ENCODE assay signal across 9 cellular contexts in genomic region chr5:180815241-180816031, GRCh38. TPM values are rescaled to one million over a fixed set of nuclear protein-coding genes. Genes with fewer than 3 reads are reported as not detected.
DNase-seq lines count a peak whose midpoint lies in the region; ATAC-seq, FAIRE-seq and TF ChIP-seq lines count a peak whose summit lies in the region.
"Had no signal": no experiment of that assay in that cellular context is flagged by ENCODE, and none has a peak within 500 bp of the region (broad histone marks: within the 10 kb centered on the region; RNA-seq: fewer than 3 reads in every experiment).

No MANE protein-coding gene starts in this region.

- H3K4me3 Mint-ChIP-seq in natural killer cell (peak overlapping the region; percentile 65), nephron (peak overlapping the region; percentile 58 to 75 (median 68))
- no peak overlapping the region for H3K4me3 Mint-ChIP-seq in natural killer cell treated with Interleukin-12 subunit alpha and Interleukin-12 subunit beta and Interleukin-15 and Interleukin-18, amount 100 ng/mL, for 72 hours
- H3K4me3 Mint-ChIP-seq in activated CD4-positive, alpha-beta T cell treated with anti-CD3 and anti-CD28 coated beads for 36 hours: no peak overlapping the region

- TF ChIP-seq RAD21 in K562 (CRISPR knock-in tag; conservative IDR thresholded peaks at IDR 0.05 in 1 of 2, IDR thresholded peaks at IDR 0.05 in 1 of 2): no peak

- BruUV-seq in K562 (replicated peaks; lab: Mats Ljungman, UMichigan): no TSS peak

- H3K9me3 Mint-ChIP-seq in natural killer cell: no peaks in the 10 kb centered on the region
- no peaks in the 10 kb centered on the region for H3K9me3 Mint-ChIP-seq in natural killer cell treated with Interleukin-12 subunit alpha and Interleukin-12 subunit beta and Interleukin-15 and Interleukin-18, amount 100 ng/mL, for 72 hours
- no peaks in the 10 kb centered on the region for H3K9me3 Mint-ChIP-seq in nephron
- H3K9me3 Mint-ChIP-seq in activated CD4-positive, alpha-beta T cell treated with anti-CD3 and anti-CD28 coated beads for 36 hours (ENCODE audit: low read depth): no peaks in the 10 kb centered on the region

- no peak for DNase-seq in natural killer cell
- DNase-seq in natural killer cell treated with Interleukin-12 subunit alpha and Interleukin-12 subunit beta and Interleukin-15 and Interleukin-18, amount 100 ng/mL, for 72 hours (ENCODE audit: low spot score): no peak
- no peak for DNase-seq in K562 (ENCODE audit: extremely low read depth in 1 of 4, low spot score in 3 of 4)
- no peak for DNase-seq in left colon
- no peak for DNase-seq in activated CD4-positive, alpha-beta T cell treated with anti-CD3 and anti-CD28 coated beads for 36 hours

- H3K4me1 Mint-ChIP-seq in natural killer cell: peaks cover 14 to 22% of the 10 kb centered on the region in 2 donors
- H3K4me1 Mint-ChIP-seq in natural killer cell treated with Interleukin-12 subunit alpha and Interleukin-12 subunit beta and Interleukin-15 and Interleukin-18, amount 100 ng/mL, for 72 hours (ENCODE audit: low read depth in 2 of 2): peaks cover 18 to 21% of the 10 kb centered on the region in 2 donors
- peaks cover 76% of the 10 kb centered on the region for H3K4me1 Mint-ChIP-seq in nephron
- peaks cover 70% of the 10 kb centered on the region for H3K4me1 Mint-ChIP-seq in activated CD4-positive, alpha-beta T cell treated with anti-CD3 and anti-CD28 coated beads for 36 hours

- H3K27me3 Mint-ChIP-seq in natural killer cell (ENCODE audit: low read depth in 2 of 2): peaks cover 13 to 15% of the 10 kb centered on the region in 2 donors
- H3K27me3 Mint-ChIP-seq in natural killer cell treated with Interleukin-12 subunit alpha and Interleukin-12 subunit beta and Interleukin-15 and Interleukin-18, amount 100 ng/mL, for 72 hours: peaks cover 9 to 23% of the 10 kb centered on the region in 2 donors
- peaks cover 4% of the 10 kb centered on the region for H3K27me3 Mint-ChIP-seq in nephron (ENCODE audit: low read depth)
- no peaks in the 10 kb centered on the region for H3K27me3 Mint-ChIP-seq in activated CD4-positive, alpha-beta T cell treated with anti-CD3 and anti-CD28 coated beads for 36 hours

- intact Hi-C loops in natural killer cell (cut with micrococcal nuclease): no loop called here
- intact Hi-C loops in K562 (cut with micrococcal nuclease): no loop called here
- intact Hi-C loops in left colon (cut with DNase I, micrococcal nuclease): no loop called here
- intact Hi-C loops in activated CD4-positive, alpha-beta T cell treated with anti-CD3 and anti-CD28 coated beads for 36 hours (cut with DNase I, micrococcal nuclease): no loop called here

- TF ChIP-seq CTCF in natural killer cell (IDR thresholded peaks at IDR 0.05) (no peak), K562 (IDR thresholded peaks at IDR 0.05 in 2 of 3, conservative IDR thresholded peaks at IDR 0.05 in 1 of 3; ENCODE audit: insufficient read depth in 2 of 3, low read depth in 1 of 3, low read length in 3 of 3) (no peak), nephron (IDR thresholded peaks at IDR 0.05; ENCODE audit: unreplicated experiment in 3 of 3) (no peak)

- no peaks in the 10 kb centered on the region for H3K9me1 ChIP-seq in K562 (ENCODE audit: control insufficient read depth, insufficient read depth, low read length)

- H3K4me3 ChIP-seq in K562: no peak overlapping the region
- H3K4me3 ChIP-seq: BLaER1 had no signal

- no peaks in the 10 kb centered on the region for H4K20me1 ChIP-seq in K562 (replicated peaks; ENCODE audit: control insufficient read depth, insufficient read depth, low read length)
- H4K20me1 ChIP-seq: BLaER1 had no signal

- in situ Hi-C loops in K562 (cut with MboI): no loop called here

- H3K27ac Mint-ChIP-seq in natural killer cell (peak overlapping the region in 1 of 2 donors; percentile 39), nephron (peak overlapping the region; percentile 90 to 93 (median 91))
- peak overlapping the region in 1 of 2 donors; percentile 5 for H3K27ac Mint-ChIP-seq in natural killer cell treated with Interleukin-12 subunit alpha and Interleukin-12 subunit beta and Interleukin-15 and Interleukin-18, amount 100 ng/mL, for 72 hours
- no peak overlapping the region for H3K27ac Mint-ChIP-seq in activated CD4-positive, alpha-beta T cell treated with anti-CD3 and anti-CD28 coated beads for 36 hours

- TF ChIP-seq EP300 in K562 (IDR thresholded peaks at IDR 0.05; ENCODE audit: low read length): no peak

- no peaks in the 10 kb centered on the region for H3K36me3 Mint-ChIP-seq in natural killer cell
- no peaks in the 10 kb centered on the region for H3K36me3 Mint-ChIP-seq in natural killer cell treated with Interleukin-12 subunit alpha and Interleukin-12 subunit beta and Interleukin-15 and Interleukin-18, amount 100 ng/mL, for 72 hours
- H3K36me3 Mint-ChIP-seq in nephron (ENCODE audit: low read depth): no peaks in the 10 kb centered on the region
- H3K36me3 Mint-ChIP-seq in activated CD4-positive, alpha-beta T cell treated with anti-CD3 and anti-CD28 coated beads for 36 hours (ENCODE audit: low read depth): no peaks in the 10 kb centered on the region

- TF ChIP-seq POLR2A in K562 (conservative IDR thresholded peaks at IDR 0.05): no peak

- peak overlapping the region; percentile 95 for H2AFZ ChIP-seq in K562 (ENCODE audit: low read depth, low read length)

- H3K4me1 ChIP-seq in K562 (replicated peaks in 1 of 2; ENCODE audit: control insufficient read depth in 2 of 2, insufficient read depth in 2 of 2, low read length in 2 of 2): peaks cover 36 to 50% of the 10 kb centered on the region in 2 experiments

- H3K4me2 ChIP-seq in K562 (ENCODE audit: insufficient read depth, low read length): peak overlapping the region; percentile 50

- FAIRE-seq in K562 (lab: Jason Lieb, UNC): no peak

- POLR2A ChIA-PET in K562 (lab: Yijun Ruan, JAX): interaction anchor here (1.1 to 3.2 kb wide), 2 partner anchors 11 to 15 kb away, joined by 3 to 14 read pairs; no protein-coding TSS in a partner anchor
- POLR2A ChIA-PET in activated CD4-positive, alpha-beta T cell treated with anti-CD3 and anti-CD28 coated beads for 36 hours (lab: Charles Lee): interaction anchor here (1.2 kb wide), 1 partner anchor 14 kb away, joined by 5 read pairs; no protein-coding TSS in a partner anchor

- no peak for ATAC-seq in natural killer cell
- ATAC-seq in natural killer cell treated with Interleukin-12 subunit alpha and Interleukin-12 subunit beta and Interleukin-15 and Interleukin-18, amount 100 ng/mL, for 72 hours: no peak
- no peak for ATAC-seq in K562
- no peak for ATAC-seq in HG03354 (IDR thresholded peaks at IDR 0.05; ENCODE audit: poor library complexity, severe bottlenecking, unreplicated experiment)
- no peak for ATAC-seq in left colon
- ATAC-seq in HG02938 (IDR thresholded peaks at IDR 0.05; ENCODE audit: unreplicated experiment): no peak
- no peak for ATAC-seq in activated CD4-positive, alpha-beta T cell treated with anti-CD3 and anti-CD28 coated beads for 36 hours

- 44% methylated on average over 10 of the region's 10 CpGs for WGBS in K562 (ENCODE audit: insufficient coverage, low coverage, missing lambda C conversion rate)

- no peaks in the 10 kb centered on the region for H3K9me3 ChIP-seq in K562 (replicated peaks; ENCODE audit: control insufficient read depth, insufficient read depth, low read depth, low read length)
- H3K9me3 ChIP-seq: BLaER1 had no signal

- H3K36me3 ChIP-seq in K562 (ENCODE audit: control insufficient read depth, insufficient read depth, low read length): no peaks in the 10 kb centered on the region
- H3K36me3 ChIP-seq: BLaER1 had no signal

- CTCF ChIA-PET in K562 (lab: Yijun Ruan, JAX; ENCODE audit: low intra/inter-chr PET ratio): no interaction called here
- CTCF ChIA-PET in activated CD4-positive, alpha-beta T cell treated with anti-CD3 and anti-CD28 coated beads for 36 hours (lab: Charles Lee): interaction anchor here (0.7 kb wide), 3 partner anchors 127 to 1201 kb away, joined by 3 read pairs; no protein-coding TSS in a partner anchor

- peak overlapping the region; percentile 35; the same call in 1 of the 3 replicates for H3K27ac ChIP-seq in K562 (ENCODE audit: extremely low read depth, low read depth, low read length)

- no peaks in the 10 kb centered on the region for H3K27me3 ChIP-seq in K562 (ENCODE audit: control insufficient read depth in 2 of 2, insufficient read depth in 2 of 2, low read length in 2 of 2)
- H3K27me3 ChIP-seq: BLaER1 had no signal

- H3K79me2 ChIP-seq in K562 (ENCODE audit: control insufficient read depth, insufficient read depth, low read length): peaks cover 16% of the 10 kb centered on the region

- H3K9ac ChIP-seq in K562 (ENCODE audit: insufficient read depth in 1 of 2, low read depth in 2 of 2, low read length in 2 of 2): peak overlapping the region; percentile 44 to 53; a peak in 2 of 4 replicates

RNA-seq across cellular contexts. Expression of gene MGAT1, which starts 12.8 kb away (rescaled TPM):
- 100 to 1,000 TPM; 105 to 149 (median 130) TPM for total RNA-seq in natural killer cell
- total RNA-seq in natural killer cell treated with Interleukin-12 subunit alpha and Interleukin-12 subunit beta and Interleukin-15 and Interleukin-18, amount 100 ng/mL, for 72 hours: 100 to 1,000 TPM; 141 to 157 TPM
- total RNA-seq in K562 (2011; cell fraction: chromatin; rRNA removed; ENCODE audit: low replicate concordance): 73.7 and 86.6 TPM in 2 replicates
- 95.9 and 106 TPM in 2 replicates for total RNA-seq in K562 (2011; cell fraction: nucleolus; rRNA removed)
- total RNA-seq in K562 (2011; cell fraction: nucleoplasm; rRNA removed): 91.3 and 109 TPM in 2 replicates
- 56.1 and 59.2 TPM in 2 replicates for total RNA-seq in K562 (2014; rRNA removed)
- 34.4 and 37.9 TPM in 2 replicates for total RNA-seq in K562 (2014; rRNA removed; fragmentation: Illumina TruSeq; extraction: Trizol)
- total RNA-seq in K562 (2015; rRNA removed; fragmentation: Illumina TruSeq; extraction: Trizol): 49.0 and 50.9 TPM in 2 replicates
- 71.7 and 82.7 TPM in 2 replicates for total RNA-seq in K562 (2021)
- 42.9 and 52.4 TPM in 2 replicates for polyA plus RNA-seq in K562 (2011; rRNA removed)
- polyA plus RNA-seq in K562 (2011; cell fraction: cytosol; rRNA removed): 63.9 and 119 TPM in 2 replicates
- polyA plus RNA-seq in K562 (2011; cell fraction: nucleus; rRNA removed): 59.1 and 67.4 TPM in 2 replicates
- polyA plus RNA-seq in K562 (2012): 75.0 and 92.9 TPM in 2 replicates
- 44.5 and 50.6 TPM in 2 replicates for polyA plus RNA-seq in K562 (2014; fragmentation: Illumina TruSeq; extraction: Trizol)
- polyA plus RNA-seq in K562 (2014; fragmentation: Nextera tagmentation; extraction: Ambion mirVana): 1 to 10 TPM; 3.9 to 5.1 TPM
- 64.2 and 72.6 TPM in 2 replicates for polyA plus RNA-seq in K562 (2014; rRNA removed)
- 36.0 and 42.1 TPM in 2 replicates for polyA minus RNA-seq in K562 (2011; rRNA and poly(A)+ RNA removed)
- 40.6 and 47.7 TPM in 2 replicates for polyA minus RNA-seq in K562 (2011; cell fraction: cytosol; rRNA and poly(A)+ RNA removed)
- 18.3 and 30.5 TPM in 2 replicates for polyA minus RNA-seq in K562 (2011; cell fraction: nucleus; rRNA and poly(A)+ RNA removed)
- total RNA-seq in left colon: 100 to 1,000 TPM in 1 of 2 donors, 10 to 100 TPM in 1; 85.6 to 101 TPM
- total RNA-seq in activated CD4-positive, alpha-beta T cell treated with anti-CD3 and anti-CD28 coated beads for 36 hours: 100 to 1,000 TPM in 1 of 2 experiments, 10 to 100 TPM in 1; 93.2 to 125 TPM

RNA-seq across cellular contexts. Expression of gene ZFP62, which starts 45.6 kb away (rescaled TPM):
- total RNA-seq in natural killer cell (10 to 100 TPM; 16.6 to 21.0 (median 20.3) TPM), K562 (2014; rRNA removed) (18.9 and 22.2 TPM in 2 replicates), K562 (2014; rRNA removed; fragmentation: Illumina TruSeq; extraction: Trizol) (32.8 and 33.9 TPM in 2 replicates), K562 (2015; rRNA removed; fragmentation: Illumina TruSeq; extraction: Trizol) (25.8 and 28.8 TPM in 2 replicates), K562 (2021) (22.9 and 24.0 TPM in 2 replicates), left colon (10 to 100 TPM; 32.0 to 35.8 TPM)
- 10 to 100 TPM; 17.5 to 21.7 TPM for total RNA-seq in natural killer cell treated with Interleukin-12 subunit alpha and Interleukin-12 subunit beta and Interleukin-15 and Interleukin-18, amount 100 ng/mL, for 72 hours
- total RNA-seq in K562 (2011; cell fraction: chromatin; rRNA removed; ENCODE audit: low replicate concordance): 20.6 and 74.4 TPM in 2 replicates
- 10.7 and 15.1 TPM in 2 replicates for total RNA-seq in K562 (2011; cell fraction: nucleolus; rRNA removed)
- 20.2 and 22.8 TPM in 2 replicates for total RNA-seq in K562 (2011; cell fraction: nucleoplasm; rRNA removed)
- polyA plus RNA-seq in K562 (2011; rRNA removed) (37.5 and 38.6 TPM in 2 replicates), K562 (2014; fragmentation: Illumina TruSeq; extraction: Trizol) (21.6 and 25.0 TPM in 2 replicates), K562 (2014; fragmentation: Nextera tagmentation; extraction: Ambion mirVana) (10 to 100 TPM; 12.2 to 18.1 TPM), K562 (2014; rRNA removed) (19.2 and 32.9 TPM in 2 replicates)
- 4.0 and 9.8 TPM in 2 replicates for polyA plus RNA-seq in K562 (2011; cell fraction: cytosol; rRNA removed)
- polyA plus RNA-seq in K562 (2011; cell fraction: nucleus; rRNA removed): 41.6 and 58.9 TPM in 2 replicates
- polyA plus RNA-seq in K562 (2012): 22.2 and 23.9 TPM in 2 replicates
- 45.8 and 63.5 TPM in 2 replicates for polyA minus RNA-seq in K562 (2011; rRNA and poly(A)+ RNA removed)
- polyA minus RNA-seq in K562 (2011; cell fraction: cytosol; rRNA and poly(A)+ RNA removed): 13.9 and 14.1 TPM in 2 replicates
- polyA minus RNA-seq in K562 (2011; cell fraction: nucleus; rRNA and poly(A)+ RNA removed): 17.5 and 36.4 TPM in 2 replicates
- 10 to 100 TPM; 30.3 to 31.8 TPM for total RNA-seq in activated CD4-positive, alpha-beta T cell treated with anti-CD3 and anti-CD28 coated beads for 36 hours

Comparison
In these comparisons a context has a peak if more than half of its experiments do, and no peak if none do; other contexts are left out.
1. H3K4me3 Mint-ChIP-seq: peak in natural killer cell (single experiment) and nephron (3 of 3); none in natural killer cell treated with Interleukin-12 subunit alpha and Interleukin-12 subunit beta and Interleukin-15 and Interleukin-18, amount 100 ng/mL, for 72 hours (single experiment) and activated CD4-positive, alpha-beta T cell treated with anti-CD3 and anti-CD28 coated beads for 36 hours (single experiment).